9 cellular contexts compared by ENCODE assay signal in the genomic region with DNA sequence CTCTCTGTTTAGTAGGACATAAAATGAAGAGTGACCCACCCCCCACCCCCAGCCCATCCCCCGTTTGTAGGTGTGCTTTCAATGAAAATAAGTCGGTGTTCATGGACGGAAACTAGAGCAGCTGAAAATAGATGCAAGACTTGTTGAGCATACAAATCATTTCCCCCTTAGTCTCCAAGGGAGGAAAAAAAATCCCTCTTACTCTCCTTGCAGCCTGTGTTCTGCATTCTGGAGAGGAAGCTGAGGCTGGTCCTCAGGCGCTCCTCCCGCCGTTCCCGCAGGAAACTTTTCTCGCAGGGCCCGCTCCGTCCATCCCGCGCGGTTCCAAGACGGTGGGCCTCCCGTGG.
DNase-seq lines count a peak whose midpoint lies in the region; ATAC-seq and TF ChIP-seq lines count a peak whose summit lies in the region.
"Had no signal": no experiment of that assay in that cellular context is flagged by ENCODE, and none has a peak within 500 bp of the region (broad histone marks: within the 10 kb centered on the region; RNA-seq: fewer than 3 reads in every experiment).

No MANE protein-coding gene starts in this region.

- H3K4me3 Mint-ChIP-seq in activated CD8-positive, alpha-beta T cell treated with anti-CD3 and anti-CD28 coated beads, Interleukin-2, amount 10 ng/mL, durations not matched to agents 7 days and 5 days, result peak overlapping the region; percentile 13
- H3K4me3 Mint-ChIP-seq in activated CD8-positive, alpha-beta T cell treated with anti-CD3 and anti-CD28 coated beads for 36 hours, result no peak overlapping the region
- peak overlapping the region; percentile 21 for H3K4me3 Mint-ChIP-seq in memory B cell

- ATAC-seq in activated CD8-positive, alpha-beta T cell treated with anti-CD3 and anti-CD28 coated beads, Interleukin-2, amount 10 ng/mL, durations not matched to agents 7 days and 5 days, result no peak
- ATAC-seq in activated CD8-positive, alpha-beta T cell treated with anti-CD3 and anti-CD28 coated beads for 36 hours, result no peak
- no peak for ATAC-seq in memory B cell (ENCODE audit: low read depth)
- no peak for ATAC-seq in upper lobe of left lung (ENCODE audit: low FRiP score in 2 of 2)

- no peaks in the 10 kb centered on the region for H3K36me3 Mint-ChIP-seq in activated CD8-positive, alpha-beta T cell treated with anti-CD3 and anti-CD28 coated beads, Interleukin-2, amount 10 ng/mL, durations not matched to agents 7 days and 5 days (ENCODE audit: low read depth)
- peaks cover 2% of the 10 kb centered on the region for H3K36me3 Mint-ChIP-seq in activated CD8-positive, alpha-beta T cell treated with anti-CD3 and anti-CD28 coated beads for 36 hours (ENCODE audit: low read depth)
- H3K36me3 Mint-ChIP-seq in memory B cell, result peaks cover 2% of the 10 kb centered on the region

- peaks cover 40% of the 10 kb centered on the region for H3K27me3 Mint-ChIP-seq in activated CD8-positive, alpha-beta T cell treated with anti-CD3 and anti-CD28 coated beads, Interleukin-2, amount 10 ng/mL, durations not matched to agents 7 days and 5 days (ENCODE audit: low read depth)
- peaks cover 40% of the 10 kb centered on the region for H3K27me3 Mint-ChIP-seq in activated CD8-positive, alpha-beta T cell treated with anti-CD3 and anti-CD28 coated beads for 36 hours
- peaks cover 19% of the 10 kb centered on the region for H3K27me3 Mint-ChIP-seq in memory B cell

- no peak for TF ChIP-seq POLR2A in upper lobe of left lung (IDR thresholded peaks at IDR 0.05)

- DNase-seq in activated CD8-positive, alpha-beta T cell treated with anti-CD3 and anti-CD28 coated beads, Interleukin-2, amount 10 ng/mL, durations not matched to agents 7 days and 5 days, result no peak
- DNase-seq in activated CD8-positive, alpha-beta T cell treated with anti-CD3 and anti-CD28 coated beads for 36 hours, result no peak
- DNase-seq in cardiac fibroblast (ENCODE audit: low read depth in 2 of 2), result no peak
- no peak for DNase-seq in memory B cell (ENCODE audit: low spot score in 2 of 2)
- DNase-seq in upper lobe of left lung, result no peak
- DNase-seq in NCI-H2227 treated with DMSO at 0.1 percent for 48 hours (lab: John Stamatoyannopoulos, UW), result no peak
- no peak for DNase-seq in AG08395 (ENCODE audit: low spot score)
- DNase-seq in stimulated activated CD4-positive, alpha-beta T cell treated with anti-CD3 and anti-CD28 coated beads, Interleukin-4, amount 100 ng/mL, for 4 hours, result no peak

- CTCF ChIA-PET in activated CD8-positive, alpha-beta T cell treated with anti-CD3 and anti-CD28 coated beads, Interleukin-2, amount 10 ng/mL, durations not matched to agents 7 days and 5 days (lab: Charles Lee), result interaction anchor here (1.4 kb wide), 1 partner anchor 10 kb away, joined by 5 read pairs; no protein-coding TSS in a partner anchor
- CTCF ChIA-PET in activated CD8-positive, alpha-beta T cell treated with anti-CD3 and anti-CD28 coated beads for 36 hours (lab: Charles Lee), result interaction anchor here (1.2 to 1.5 kb wide), 2 partner anchors 10 to 36 kb away, joined by 3 to 7 read pairs; no protein-coding TSS in a partner anchor

- H3K27ac Mint-ChIP-seq in activated CD8-positive, alpha-beta T cell treated with anti-CD3 and anti-CD28 coated beads, Interleukin-2, amount 10 ng/mL, durations not matched to agents 7 days and 5 days, result no peak overlapping the region
- H3K27ac Mint-ChIP-seq in activated CD8-positive, alpha-beta T cell treated with anti-CD3 and anti-CD28 coated beads for 36 hours, result no peak overlapping the region
- H3K27ac Mint-ChIP-seq in memory B cell, result no peak overlapping the region

- no peak for TF ChIP-seq CTCF in activated CD8-positive, alpha-beta T cell treated with anti-CD3 and anti-CD28 coated beads for 36 hours (IDR thresholded peaks at IDR 0.05)
- TF ChIP-seq CTCF in cardiac fibroblast (IDR thresholded peaks at IDR 0.05; ENCODE audit: low read depth, low read length) (no peak), upper lobe of left lung (IDR thresholded peaks at IDR 0.05) (no peak)

- H3K4me1 Mint-ChIP-seq in activated CD8-positive, alpha-beta T cell treated with anti-CD3 and anti-CD28 coated beads, Interleukin-2, amount 10 ng/mL, durations not matched to agents 7 days and 5 days (ENCODE audit: low read depth), result peaks cover 6% of the 10 kb centered on the region
- H3K4me1 Mint-ChIP-seq in activated CD8-positive, alpha-beta T cell treated with anti-CD3 and anti-CD28 coated beads for 36 hours (ENCODE audit: low read depth), result peaks cover 6% of the 10 kb centered on the region
- H3K4me1 Mint-ChIP-seq in memory B cell, result peaks cover 7% of the 10 kb centered on the region

- intact Hi-C loops in activated CD8-positive, alpha-beta T cell treated with anti-CD3 and anti-CD28 coated beads for 36 hours (cut with micrococcal nuclease), result loop anchor here (5.0 kb wide), 1 partner anchor 277 kb away; no protein-coding TSS in a partner anchor

- peak overlapping the region in 1 of 4 donors; percentile 24 for H3K27ac ChIP-seq in upper lobe of left lung
- H3K27ac ChIP-seq: C4-2B had no signal

- H3K9me3 Mint-ChIP-seq in activated CD8-positive, alpha-beta T cell treated with anti-CD3 and anti-CD28 coated beads, Interleukin-2, amount 10 ng/mL, durations not matched to agents 7 days and 5 days (ENCODE audit: insufficient read depth), result no peaks in the 10 kb centered on the region
- H3K9me3 Mint-ChIP-seq in activated CD8-positive, alpha-beta T cell treated with anti-CD3 and anti-CD28 coated beads for 36 hours, result no peaks in the 10 kb centered on the region
- no peaks in the 10 kb centered on the region for H3K9me3 Mint-ChIP-seq in memory B cell

- H3K4me1 ChIP-seq in upper lobe of left lung, result peaks cover 6 to 19% (median 9%) of the 10 kb centered on the region in 4 donors

- no peaks in the 10 kb centered on the region for H3K27me3 ChIP-seq in upper lobe of left lung

- 0 to 2% methylated on average over 3 to 15 of the region's 15 CpGs for WGBS in upper lobe of left lung, 2 donors

- POLR2A ChIA-PET in activated CD8-positive, alpha-beta T cell treated with anti-CD3 and anti-CD28 coated beads, Interleukin-2, amount 10 ng/mL, durations not matched to agents 7 days and 5 days (lab: Charles Lee), result no interaction called here
- POLR2A ChIA-PET in activated CD8-positive, alpha-beta T cell treated with anti-CD3 and anti-CD28 coated beads for 36 hours (lab: Charles Lee), result no interaction called here

- TF ChIP-seq EP300 in upper lobe of left lung (IDR thresholded peaks at IDR 0.05), result no peak

- no peaks in the 10 kb centered on the region for H3K9me3 ChIP-seq in upper lobe of left lung

- no peaks in the 10 kb centered on the region for H3K36me3 ChIP-seq in upper lobe of left lung

- H3K4me3 ChIP-seq in cardiac fibroblast (replicated peaks in 1 of 2; ENCODE audit: low read depth in 2 of 2, low read length in 2 of 2), result peak overlapping the region; percentile 52 to 63
- H3K4me3 ChIP-seq in upper lobe of left lung, result peak overlapping the region in 3 of 4 donors; percentile 44 to 67 (median 60)
